ENCODE assay signal across 12 cellular contexts in the genomic region with DNA sequence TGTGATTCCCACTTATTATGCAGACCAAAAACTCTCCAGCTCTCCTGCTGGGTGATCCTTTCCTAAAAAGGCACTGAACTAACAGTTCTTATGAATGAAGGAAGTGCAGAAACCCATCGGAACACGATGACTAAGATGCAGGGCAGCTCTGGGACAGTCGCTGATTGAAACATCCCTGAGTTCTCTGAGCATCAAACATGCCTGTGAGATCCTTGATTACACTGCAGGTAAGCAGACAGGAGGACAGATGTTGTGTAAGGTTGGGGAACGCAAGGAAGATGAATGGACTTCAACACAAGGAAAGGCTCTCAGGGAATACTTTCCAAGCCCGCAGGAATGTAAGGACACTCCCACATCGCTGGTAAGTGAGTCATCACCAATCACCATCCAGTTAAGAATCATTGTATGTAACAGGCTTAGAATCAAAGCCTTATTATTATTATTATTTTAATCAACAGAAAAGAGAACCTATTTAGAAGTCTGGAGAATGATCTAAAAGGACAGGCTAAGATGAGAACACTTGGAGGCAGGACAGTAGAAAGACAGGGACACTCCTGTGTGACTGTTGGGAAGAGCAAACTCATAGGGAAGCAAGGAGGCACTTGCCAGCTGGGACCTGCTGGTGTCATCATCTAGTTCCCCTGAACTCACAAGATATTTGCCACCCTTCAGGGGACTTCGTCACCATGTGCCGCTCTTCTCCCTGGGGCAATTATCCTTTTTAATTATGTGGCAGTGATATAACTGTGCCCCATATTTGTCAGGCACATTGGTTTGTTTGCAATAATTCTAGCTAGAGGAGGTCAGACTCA. TPM values are rescaled to one million over a fixed set of nuclear protein-coding genes. Genes with fewer than 3 reads are reported as not detected.
DNase-seq lines count a peak whose midpoint lies in the region; ATAC-seq lines count a peak whose summit lies in the region.
"Had no signal": no experiment of that assay in that cellular context is flagged by ENCODE, and none has a peak within 500 bp of the region (broad histone marks: within the 10 kb centered on the region; RNA-seq: fewer than 3 reads in every experiment).

No MANE protein-coding gene starts in this region.

- in situ Hi-C loops in Caki2 (cut with HindIII; ENCODE audit: low pct_unique_long_range_greater_than_20kb, low sequenced_read_pairs), result no loop called here

- H3K27ac Mint-ChIP-seq in stimulated activated naive B cell treated with anti-CD40 and anti-IgM and Interleukin-4, amounts not matched to agents 10 μg/mL and 1 μg/mL and 100 μg/mL, for 72 hours, result no peak overlapping the region

- H3K36me3 Mint-ChIP-seq in stimulated activated naive B cell treated with anti-CD40 and anti-IgM and Interleukin-4, amounts not matched to agents 10 μg/mL and 1 μg/mL and 100 μg/mL, for 72 hours, result no peaks in the 10 kb centered on the region

- H3K9me3 Mint-ChIP-seq in stimulated activated naive B cell treated with anti-CD40 and anti-IgM and Interleukin-4, amounts not matched to agents 10 μg/mL and 1 μg/mL and 100 μg/mL, for 72 hours, result no peaks in the 10 kb centered on the region

- DNase-seq in Caki2 (ENCODE audit: low read depth) (peak; percentile 78), NCI-H69 (lab: John Stamatoyannopoulos, UW) (peak; percentile 4), epidermal melanocyte (ENCODE audit: insufficient read length, low spot score) (peak; percentile 77), myocyte (ENCODE audit: low read depth) (peak; percentile 83), superior temporal gyrus (ENCODE audit: extremely low spot score) (no peak), DMS 273 treated with DMSO at 0.1 percent for 48 hours (lab: John Stamatoyannopoulos, UW) (no peak)
- DNase-seq in stimulated activated naive B cell treated with anti-CD40 and anti-IgM and Interleukin-4, amounts not matched to agents 10 μg/mL and 1 μg/mL and 100 μg/mL, for 72 hours, result no peak
- DNase-seq: activated naive CD4-positive, alpha-beta T cell; DMS53; glutamatergic neuron; T-helper 2 cell had no signal

- no peaks in the 10 kb centered on the region for H3K4me1 Mint-ChIP-seq in stimulated activated naive B cell treated with anti-CD40 and anti-IgM and Interleukin-4, amounts not matched to agents 10 μg/mL and 1 μg/mL and 100 μg/mL, for 72 hours

- no peak for ATAC-seq in stimulated activated naive B cell treated with anti-CD40 and anti-IgM and Interleukin-4, amounts not matched to agents 10 μg/mL and 1 μg/mL and 100 μg/mL, for 72 hours (replicated peaks)
- ATAC-seq in GM19035 (IDR thresholded peaks at IDR 0.05; ENCODE audit: unreplicated experiment), result no peak

- H3K27me3 Mint-ChIP-seq in stimulated activated naive B cell treated with anti-CD40 and anti-IgM and Interleukin-4, amounts not matched to agents 10 μg/mL and 1 μg/mL and 100 μg/mL, for 72 hours, result peaks cover 20 to 24% of the 10 kb centered on the region in 2 donors

- no peak overlapping the region for H3K4me3 Mint-ChIP-seq in stimulated activated naive B cell treated with anti-CD40 and anti-IgM and Interleukin-4, amounts not matched to agents 10 μg/mL and 1 μg/mL and 100 μg/mL, for 72 hours

RNA-seq across cellular contexts. Expression of a gene that starts 26.0 kb away (rescaled TPM):
- total RNA-seq in Caki2 (2014; rRNA removed; shearing (Covaris generic); ENCODE audit: low replicate concordance), result 3.2 and 7.5 TPM in 2 replicates
- 131 and 157 TPM in 2 replicates for total RNA-seq in myocyte
- polyA plus RNA-seq in myocyte (2012), result 28.7 TPM

RNA-seq across cellular contexts. Expression of a gene that starts 53.9 kb away (rescaled TPM):
- total RNA-seq in Caki2 (2014; rRNA removed; shearing (Covaris generic); ENCODE audit: low replicate concordance), result 11.3 and 11.4 TPM in 2 replicates
- 2.5 and 2.7 TPM in 2 replicates for total RNA-seq in myocyte
- polyA plus RNA-seq in myocyte (2012), result 0.34 TPM

Comparison
In these comparisons a context has a peak if more than half of its experiments do, and no peak if none do; other contexts are left out.
1. DNase-seq: peak in Caki2 (single experiment), NCI-H69 (single experiment), epidermal melanocyte (single experiment) and myocyte (single experiment); none in superior temporal gyrus (single experiment), DMS 273 treated with DMSO at 0.1 percent for 48 hours (single experiment) and stimulated activated naive B cell treated with anti-CD40 and anti-IgM and Interleukin-4, amounts not matched to agents 10 μg/mL and 1 μg/mL and 100 μg/mL, for 72 hours (single experiment).
2. RNA of a gene that starts 26.0 kb away (total RNA-seq): 131 to 157 TPM in myocyte; 3.2 to 7.5 TPM in Caki2; every median in the first group is over 10 times any median in the second.